Comparison of ENCODE assay signal across 12 cellular contexts in the genomic region with DNA sequence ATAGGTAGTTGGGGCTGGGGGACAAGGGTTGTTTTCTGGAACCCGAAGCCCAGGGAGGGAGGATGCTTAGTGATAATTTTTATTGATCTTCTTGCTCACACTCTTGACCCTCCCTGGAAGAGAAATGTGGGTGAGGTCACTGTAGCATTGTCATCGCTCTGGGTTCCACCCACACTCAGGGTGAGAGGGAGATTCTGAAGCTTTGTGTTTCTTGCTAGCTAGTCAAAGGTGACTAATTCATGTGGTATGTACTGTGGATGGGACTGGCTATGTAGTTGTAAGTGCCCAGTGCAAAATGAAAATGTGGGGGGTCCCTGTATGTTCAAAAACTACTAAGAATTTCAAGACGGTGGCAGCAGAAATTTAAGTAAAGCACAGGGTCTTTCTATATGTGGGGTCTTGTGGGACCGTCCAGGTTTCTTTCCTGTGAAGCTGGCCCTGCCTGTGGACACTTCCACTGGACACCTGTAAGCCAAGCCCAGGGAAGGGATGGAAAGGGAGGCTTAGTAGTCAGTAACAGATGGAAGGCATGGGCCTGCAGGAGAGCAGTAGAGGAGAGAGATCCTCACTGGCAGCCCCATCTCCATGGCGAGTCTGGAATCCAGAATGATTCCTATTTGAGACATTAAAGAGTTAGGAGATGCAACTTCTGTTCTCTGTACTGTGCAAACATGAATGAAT. TPM values are rescaled to one million over a fixed set of nuclear protein-coding genes. Genes with fewer than 3 reads are reported as not detected.
DNase-seq lines count a peak whose midpoint lies in the region; ATAC-seq, FAIRE-seq and TF ChIP-seq lines count a peak whose summit lies in the region.
"Had no signal": no experiment of that assay in that cellular context is flagged by ENCODE, and none has a peak within 500 bp of the region (broad histone marks: within the 10 kb centered on the region; RNA-seq: fewer than 3 reads in every experiment).

No MANE protein-coding gene starts in this region.

- H3K27ac ChIP-seq in A549 (no peak overlapping the region), HEK293 (ENCODE audit: extremely low read depth, low read depth, low read length) (no peak overlapping the region), iPS-20b (ENCODE audit: low read length) (peak overlapping the region; percentile 45), spleen (no peak overlapping the region)
- H3K27ac ChIP-seq: C4-2B had no signal

- CTCF ChIA-PET in A549 (lab: Yijun Ruan, JAX) (no interaction called here), HEK293 (lab: Yijun Ruan, JAX) (interaction anchor here (0.8 kb wide), 1 partner anchor 21 kb away, joined by 4 read pairs; no protein-coding TSS in a partner anchor)

- peak overlapping the region; percentile 39 for H3K4me2 ChIP-seq in A549

- no peaks in the 10 kb centered on the region for H3K36me3 ChIP-seq in HEK293 (ENCODE audit: control insufficient read depth in 2 of 2, insufficient read depth in 1 of 2, low read length in 2 of 2)
- H3K36me3 ChIP-seq in iPS-20b (ENCODE audit: insufficient read depth, low read depth, low read length) = no peaks in the 10 kb centered on the region
- H3K36me3 ChIP-seq in spleen = no peaks in the 10 kb centered on the region

- no peak for TF ChIP-seq EP300 in A549 (IDR thresholded peaks at IDR 0.05)

- TF ChIP-seq CTCF in A549 (IDR thresholded peaks at IDR 0.05) = no peak
- no peak for TF ChIP-seq CTCF in HEK293 (tag by site-specific recombination; IDR thresholded peaks at IDR 0.05)
- no peak for TF ChIP-seq CTCF in spleen (IDR thresholded peaks at IDR 0.05 in 8 of 11, conservative IDR thresholded peaks at IDR 0.05 in 3 of 11)

- DNase-seq in A549 (ENCODE audit: low read depth in 1 of 2, low spot score in 1 of 2) (peak; percentile 43 to 63), amniotic epithelial cell (ENCODE audit: low read depth) (peak; percentile 80), immature natural killer cell (no peak), spleen (no peak), Ammon's horn (ENCODE audit: low spot score) (no peak)
- DNase-seq: substantia nigra, T-helper 2 cell had no signal

- H3K9me3 ChIP-seq in A549 (no peaks in the 10 kb centered on the region), HEK293 (ENCODE audit: control insufficient read depth, insufficient read depth, low read depth, low read length) (no peaks in the 10 kb centered on the region), iPS-20b (ENCODE audit: insufficient read depth, low read depth, low read length) (0 out of 2 replicates have a peak, but pooled peaks cover 8% of the 10 kb centered on the region), spleen (peaks cover 0 to 17% (median 0%) of the 10 kb centered on the region in 8 donors)

- TF ChIP-seq RAD21 in A549 (conservative IDR thresholded peaks at IDR 0.05 in 1 of 2, IDR thresholded peaks at IDR 0.05 in 1 of 2) = no peak

- POLR2A ChIA-PET in A549 (lab: Yijun Ruan, JAX) = no interaction called here
- POLR2A ChIA-PET in HEK293 (lab: Yijun Ruan, JAX) = no interaction called here

- H3K4me1 ChIP-seq in A549 (peaks cover 8% of the 10 kb centered on the region), HEK293 (ENCODE audit: control insufficient read depth, insufficient read depth, low read length) (peaks cover 5% of the 10 kb centered on the region; the same call in 1 of the 2 replicates), iPS-20b (ENCODE audit: insufficient read depth, low read length) (peaks cover 27% of the 10 kb centered on the region), spleen (no peaks in the 10 kb centered on the region)

- TF ChIP-seq POLR2A in A549 (IDR thresholded peaks at IDR 0.05; ENCODE audit: low read length) (no peak), spleen (IDR thresholded peaks at IDR 0.05) (no peak)

- H3K4me3 Mint-ChIP-seq in immature natural killer cell = no peak overlapping the region
- H3K4me3 Mint-ChIP-seq: activated naive CD4-positive, alpha-beta T cell treated with anti-CD3 and anti-CD28 coated beads, Interleukin-2, amount 50 U/mL, for 24 hours had no signal

- intact Hi-C loops in spleen (cut with DNase I; ENCODE audit: low total_unique reads) = no loop called here

- FAIRE-seq in A549 (lab: Jason Lieb, UNC) = no peak

- no peak overlapping the region; the same call in 1 of the 2 replicates for H3K9ac ChIP-seq in iPS-20b (ENCODE audit: low read depth, low read length)

- no peaks in the 10 kb centered on the region for H3K36me3 Mint-ChIP-seq in immature natural killer cell
- H3K36me3 Mint-ChIP-seq: activated naive CD4-positive, alpha-beta T cell treated with anti-CD3 and anti-CD28 coated beads, Interleukin-2, amount 50 U/mL, for 24 hours had no signal

- 10% methylated on average over 5 of the region's 5 CpGs for WGBS in A549 (ENCODE audit: missing lambda C conversion rate)
- WGBS in spleen, 5 donors = 67 to 88% (median 82%) methylated on average over 5 of the region's 5 CpGs

- no peaks in the 10 kb centered on the region for H3K9me3 Mint-ChIP-seq in immature natural killer cell
- H3K9me3 Mint-ChIP-seq: activated naive CD4-positive, alpha-beta T cell treated with anti-CD3 and anti-CD28 coated beads, Interleukin-2, amount 50 U/mL, for 24 hours had no signal

- H3K27me3 ChIP-seq in iPS-20b (ENCODE audit: insufficient read depth, low read length) (no peaks in the 10 kb centered on the region), spleen (replicated peaks in 1 of 7) (peaks cover 0 to 45% (median 0%) of the 10 kb centered on the region in 7 donors)

- peaks cover 3 to 8% (median 5%) of the 10 kb centered on the region in 3 donors for H3K27me3 Mint-ChIP-seq in immature natural killer cell (ENCODE audit: low read depth in 3 of 3)

- no peak overlapping the region for H3K4me3 ChIP-seq in A549
- no peak overlapping the region for H3K4me3 ChIP-seq in HEK293 (ENCODE audit: low read depth, low read length)
- H3K4me3 ChIP-seq in iPS-20b (ENCODE audit: low read length) = no peak overlapping the region
- H3K4me3 ChIP-seq in spleen = no peak overlapping the region

- ATAC-seq in A549 = peak; percentile 89 to 91
- ATAC-seq in GM21619 (IDR thresholded peaks at IDR 0.05; ENCODE audit: unreplicated experiment) = no peak

- H3K27ac Mint-ChIP-seq in immature natural killer cell = no peak overlapping the region
- H3K27ac Mint-ChIP-seq: activated naive CD4-positive, alpha-beta T cell treated with anti-CD3 and anti-CD28 coated beads, Interleukin-2, amount 50 U/mL, for 24 hours had no signal

- H3K4me1 Mint-ChIP-seq in immature natural killer cell = no peaks in the 10 kb centered on the region
- H3K4me1 Mint-ChIP-seq: activated naive CD4-positive, alpha-beta T cell treated with anti-CD3 and anti-CD28 coated beads, Interleukin-2, amount 50 U/mL, for 24 hours had no signal

TF ChIP-seq in A549, 52 proteins besides CTCF, POLR2A, EP300 and RAD21:
- TF ChIP-seq KDM5A (IDR thresholded peaks at IDR 0.05) (no peak), HOXA7 (CRISPR knock-in tag; IDR thresholded peaks at IDR 0.05) (no peak), ZFP36 (IDR thresholded peaks at IDR 0.05; ENCODE audit: borderline replicate concordance, partially characterized antibody) (no peak), GATA3 (IDR thresholded peaks at IDR 0.05; ENCODE audit: borderline replicate concordance) (no peak), SREBF2 (IDR thresholded peaks at IDR 0.05) (no peak), ESRRA (IDR thresholded peaks at IDR 0.05; ENCODE audit: borderline replicate concordance, low read length) (no peak), FOSL2 (IDR thresholded peaks at IDR 0.05) (no peak), FOSL2 (CRISPR knock-in tag; IDR thresholded peaks at IDR 0.05) (peak; percentile 25; the same call in 1 of the 2 replicates)

TF ChIP-seq in HEK293, 187 proteins besides CTCF, POLR2A, EP300 and RAD21 (continues in another document):
- no peak for TF ChIP-seq MEIS1 (CRISPR knock-in tag; IDR thresholded peaks at IDR 0.05; ENCODE audit: borderline replicate concordance)
- peak; percentile 78 for TF ChIP-seq ZFHX2 (tag by site-specific recombination; conservative IDR thresholded peaks at IDR 0.05)
- no peak for TF ChIP-seq ZNF510 (tag by site-specific recombination; IDR thresholded peaks at IDR 0.05; ENCODE audit: insufficient replicate concordance)

RNA-seq across cellular contexts. Expression of a gene that starts 35.0 kb away (rescaled TPM):
- polyA plus RNA-seq in A549 (2011; rRNA removed) = 101 and 117 TPM in 2 replicates
- polyA plus RNA-seq in A549 (2012; cell fraction: cytosol; rRNA removed) = 28.1 and 32.9 TPM in 2 replicates
- 11.3 and 16.0 TPM in 2 replicates for polyA plus RNA-seq in A549 (2012; cell fraction: nucleus; rRNA removed)
- polyA plus RNA-seq in A549 (2017; fragmentation: RNase III; extraction: RNeasy Plus Mini Kit Qiagen cat#74134 plus additional on column Dnase treatment) = 55.9 to 59.0 TPM (median 56.8 TPM) in 3 replicates
- polyA minus RNA-seq in A549 (2011; rRNA and poly(A)+ RNA removed) = 37.3 and 42.0 TPM in 2 replicates
- polyA plus RNA-seq in immature natural killer cell = 100 to 1,000 TPM in 1 of 3 donors, 10 to 100 TPM in 2; 76.5 to 114 (median 80.6) TPM
- total RNA-seq in spleen = 10 to 100 TPM; 33.6 to 48.3 (median 44.3) TPM
- polyA plus RNA-seq in spleen = 10 to 100 TPM; 18.2 to 30.9 (median 25.9) TPM

RNA-seq across cellular contexts. Expression of a gene that starts 53.7 kb away (rescaled TPM):
- 55.3 and 82.9 TPM in 2 replicates for polyA plus RNA-seq in A549 (2011; rRNA removed)
- polyA plus RNA-seq in A549 (2012; cell fraction: cytosol; rRNA removed) = 19.1 and 19.6 TPM in 2 replicates
- polyA plus RNA-seq in A549 (2012; cell fraction: nucleus; rRNA removed) = 9.8 and 15.7 TPM in 2 replicates
- polyA plus RNA-seq in A549 (2017; fragmentation: RNase III; extraction: RNeasy Plus Mini Kit Qiagen cat#74134 plus additional on column Dnase treatment) = 50.0 to 60.6 TPM (median 50.3 TPM) in 3 replicates
- 13.8 and 18.3 TPM in 2 replicates for polyA minus RNA-seq in A549 (2011; rRNA and poly(A)+ RNA removed)
- 10 to 100 TPM; 35.6 to 67.4 (median 39.8) TPM for polyA plus RNA-seq in immature natural killer cell
- 10 to 100 TPM; 28.4 to 74.7 (median 40.3) TPM for total RNA-seq in spleen
- 10 to 100 TPM; 45.4 to 60.9 (median 48.2) TPM for polyA plus RNA-seq in spleen

Comparison
In these comparisons a context has a peak if more than half of its experiments do, and no peak if none do; other contexts are left out.
1. DNase-seq: peak in A549 (2 of 2) and amniotic epithelial cell (single experiment); none in immature natural killer cell (0 of 3), spleen (single experiment) and Ammon's horn (single experiment).